ENCODE assay signal across 8 cellular contexts in the genomic region with DNA sequence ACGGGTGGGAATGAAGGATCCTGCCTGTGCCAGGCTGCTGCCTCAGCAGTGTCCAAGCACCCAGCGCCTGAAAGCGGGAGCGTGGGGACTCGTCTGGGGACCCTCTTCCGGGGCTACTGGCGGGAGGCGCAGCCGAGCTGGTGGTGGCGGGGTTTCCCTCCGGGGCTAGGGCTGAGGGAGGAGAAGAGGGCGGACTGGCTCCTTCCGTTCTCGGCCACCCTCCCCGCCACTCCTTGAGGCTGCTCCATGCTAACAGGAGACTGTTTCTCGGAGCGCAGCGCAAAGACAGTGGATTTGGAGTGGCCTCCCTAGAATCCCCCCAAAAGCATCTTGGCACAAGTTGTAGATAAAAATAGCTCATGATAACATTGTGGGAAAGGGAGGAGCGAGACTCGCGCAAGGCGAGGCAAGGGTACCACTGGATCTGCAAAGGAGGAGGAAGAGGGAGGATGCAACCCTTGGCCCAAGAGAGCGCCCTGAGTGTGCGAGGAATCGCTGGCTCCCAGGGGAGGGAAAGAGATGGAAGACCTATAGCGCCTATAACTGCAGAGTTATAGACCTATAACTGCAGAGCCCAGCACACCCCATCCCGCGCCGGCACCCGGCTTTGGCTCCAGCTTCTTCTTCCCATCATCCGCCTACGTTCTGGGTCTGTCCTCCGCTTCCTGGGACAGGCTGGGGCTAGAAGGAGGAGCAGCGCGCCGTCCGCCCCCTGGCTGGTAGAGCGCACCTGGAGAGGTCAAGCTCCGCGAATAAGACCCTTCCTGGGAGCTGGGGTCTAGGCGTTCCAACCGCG. TPM values are rescaled to one million over a fixed set of nuclear protein-coding genes. Genes with fewer than 3 reads are reported as not detected.
A peak's percentile ranks its signal among the peaks of the same experiment; 100 is the strongest.
DNase-seq lines count a peak whose midpoint lies in the region; ATAC-seq and TF ChIP-seq lines count a peak whose summit lies in the region.

No MANE protein-coding gene starts in this region.

- peaks cover 32% of the 10 kb centered on the region for H3K27me3 ChIP-seq in lower lobe of right lung (ENCODE audit: low read depth)
- H3K27me3 ChIP-seq in suprapubic skin = peaks cover 28% of the 10 kb centered on the region

- no peak for TF ChIP-seq CTCF in lower lobe of right lung (IDR thresholded peaks at IDR 0.05)
- TF ChIP-seq CTCF in suprapubic skin (IDR thresholded peaks at IDR 0.05) = no peak

- TF ChIP-seq EP300 in suprapubic skin (IDR thresholded peaks at IDR 0.05) = no peak

- 3% methylated on average over 35 of the region's 43 CpGs for WGBS in suprapubic skin

- H3K4me1 ChIP-seq in lower lobe of right lung (peaks cover 19% of the 10 kb centered on the region), suprapubic skin (peaks cover 30% of the 10 kb centered on the region)

- intact Hi-C loops in lower lobe of right lung (cut with DNase I) = no loop called here

- H3K9me3 ChIP-seq in lower lobe of right lung = no peaks in the 10 kb centered on the region
- H3K9me3 ChIP-seq in suprapubic skin = no peaks in the 10 kb centered on the region

- peak; percentile 17 for DNase-seq in NCI-H2171 treated with DMSO at 0.1 percent for 48 hours (lab: John Stamatoyannopoulos, UW)
- DNase-seq in NCI-H2171 (lab: John Stamatoyannopoulos, UW) = no peak
- peak; percentile 52 for DNase-seq in cerebellar cortex (ENCODE audit: low spot score)
- DNase-seq in lower lobe of right lung = no peak
- no peak for DNase-seq in suprapubic skin (ENCODE audit: low spot score in 2 of 2)
- no peak for DNase-seq in SKM-1 (lab: John Stamatoyannopoulos, UW; ENCODE audit: unreplicated experiment)

- H3K27ac ChIP-seq in lower lobe of right lung (no peak overlapping the region), suprapubic skin (no peak overlapping the region)

- peak overlapping the region; percentile 67 for H3K4me3 ChIP-seq in lower lobe of right lung
- peak overlapping the region; percentile 56 for H3K4me3 ChIP-seq in suprapubic skin

- ATAC-seq in lower lobe of right lung = no peak
- ATAC-seq in SK-N-SH treated with all-trans-retinoic acid at 6 μM for 48 hours = no peak
- no peak for ATAC-seq in GM18909 (IDR thresholded peaks at IDR 0.05; ENCODE audit: poor library complexity, unreplicated experiment)

- TF ChIP-seq POLR2A in suprapubic skin (IDR thresholded peaks at IDR 0.05) = no peak

- H3K36me3 ChIP-seq in lower lobe of right lung = no peaks in the 10 kb centered on the region
- H3K36me3 ChIP-seq in suprapubic skin = no peaks in the 10 kb centered on the region

TF ChIP-seq in SK-N-SH treated with all-trans-retinoic acid at 6 μM for 48 hours, 23 proteins besides CTCF, POLR2A, EP300 and RAD21:
- no peak for TF ChIP-seq ZNF565 (CRISPR knock-in tag; conservative IDR thresholded peaks at IDR 0.05; ENCODE audit: low read depth)

RNA-seq across cellular contexts. Expression of gene HS3ST1, which starts 1.3 kb away (rescaled TPM):
- total RNA-seq in lower lobe of right lung (3.8 TPM), suprapubic skin (1 to 10 TPM in 1 of 4 donors, under 1 TPM in 2, not detected in 1; 0.26 to 2.2 (median 0.40) TPM)

Comparison
In these comparisons a context has a peak if more than half of its experiments do, and no peak if none do; other contexts are left out.
1. DNase-seq: peak in NCI-H2171 treated with DMSO at 0.1 percent for 48 hours (single experiment) and cerebellar cortex (single experiment); none in NCI-H2171 (single experiment), lower lobe of right lung (single experiment), suprapubic skin (0 of 2) and SKM-1 (single experiment).